ENCODE assay signal across 1 cellular context in genomic region chr1:154418062-154418897, GRCh38.
A peak's percentile ranks its signal among the peaks of the same experiment; 100 is the strongest.
TF ChIP-seq lines count a peak whose summit lies in the region.

No MANE protein-coding gene starts in this region.

TF ChIP-seq in HepG2, 621 proteins besides CTCF, POLR2A, EP300 and RAD21 (continued from another document and continues in another):
- TF ChIP-seq E2F2 (CRISPR knock-in tag; IDR thresholded peaks at IDR 0.05; ENCODE audit: borderline replicate concordance) (no peak), CCDC6 (CRISPR knock-in tag; IDR thresholded peaks at IDR 0.05) (peak; percentile 77; the same call in 1 of the 2 replicates), SUZ12 (IDR thresholded peaks at IDR 0.05; ENCODE audit: low read depth, low read length) (no peak), ZNF766 (CRISPR knock-in tag; IDR thresholded peaks at IDR 0.05; ENCODE audit: borderline replicate concordance) (peak; percentile 52; the same call in 1 of the 2 replicates), SSRP1 (CRISPR knock-in tag; IDR thresholded peaks at IDR 0.05) (no peak), NCOR1 (IDR thresholded peaks at IDR 0.05; ENCODE audit: borderline replicate concordance, low read length) (peak; percentile 78), ZNF558 (CRISPR knock-in tag; IDR thresholded peaks at IDR 0.05; ENCODE audit: borderline replicate concordance) (peak; percentile 48; the same call in 1 of the 2 replicates), MTF2 (CRISPR knock-in tag; IDR thresholded peaks at IDR 0.05; ENCODE audit: borderline replicate concordance) (no peak), TBL1XR1 (IDR thresholded peaks at IDR 0.05; ENCODE audit: borderline replicate concordance, low read length, partially characterized antibody) (peak; percentile 79), ZNF709 (CRISPR knock-in tag; IDR thresholded peaks at IDR 0.05) (peak; percentile 72; the same call in 1 of the 2 replicates), ZNF160 (CRISPR knock-in tag; IDR thresholded peaks at IDR 0.05) (peak; percentile 51; the same call in 1 of the 2 replicates), CEBPB (IDR thresholded peaks at IDR 0.05; ENCODE audit: borderline replicate concordance, low read depth, low read length) (no peak), ATAD3A (CRISPR knock-in tag; IDR thresholded peaks at IDR 0.05) (no peak), CBFB (CRISPR knock-in tag; IDR thresholded peaks at IDR 0.05) (no peak), PPARG (CRISPR knock-in tag; conservative IDR thresholded peaks at IDR 0.05) (peak; percentile 78), CHD4 (IDR thresholded peaks at IDR 0.05; ENCODE audit: borderline replicate concordance, low read length) (no peak), HMGA1 (CRISPR knock-in tag; conservative IDR thresholded peaks at IDR 0.05) (no peak), ZSCAN22 (CRISPR knock-in tag; IDR thresholded peaks at IDR 0.05) (0 out of 2 replicates have a peak, but pooled peaks have one; percentile 46), ZNF460 (CRISPR knock-in tag; IDR thresholded peaks at IDR 0.05; ENCODE audit: borderline replicate concordance) (no peak; the same call in 1 of the 2 replicates), NFIC (IDR thresholded peaks at IDR 0.05; ENCODE audit: low read length) (peak; percentile 92), PHF5A (CRISPR knock-in tag; IDR thresholded peaks at IDR 0.05; ENCODE audit: low read depth, unreplicated experiment) (peak; percentile 98), ZNF329 (CRISPR knock-in tag; IDR thresholded peaks at IDR 0.05; ENCODE audit: low read depth) (no peak), ZNF432 (CRISPR knock-in tag; IDR thresholded peaks at IDR 0.05; ENCODE audit: borderline replicate concordance) (no peak), ZNF746 (CRISPR knock-in tag; IDR thresholded peaks at IDR 0.05) (peak; percentile 97), ZBTB7B (CRISPR knock-in tag; IDR thresholded peaks at IDR 0.05) (peak; percentile 67; the same call in 1 of the 2 replicates), NRL (CRISPR knock-in tag; IDR thresholded peaks at IDR 0.05; ENCODE audit: borderline replicate concordance) (no peak), HNRNPLL (IDR thresholded peaks at IDR 0.05; ENCODE audit: low read depth, low read length, poor library complexity, severe bottlenecking) (no peak), ZNF101 (CRISPR knock-in tag; IDR thresholded peaks at IDR 0.05; ENCODE audit: borderline replicate concordance, low read depth) (peak; percentile 26; the same call in 1 of the 2 replicates), ERF (CRISPR knock-in tag; IDR thresholded peaks at IDR 0.05) (peak; percentile 91), SAFB2 (CRISPR knock-in tag; IDR thresholded peaks at IDR 0.05; ENCODE audit: borderline replicate concordance, low read depth) (no peak; the same call in 1 of the 2 replicates), ZNF20 (CRISPR knock-in tag; IDR thresholded peaks at IDR 0.05) (no peak), KAT2B (IDR thresholded peaks at IDR 0.05; ENCODE audit: borderline replicate concordance, low read depth, low read length) (no peak), ZNF138 (CRISPR knock-in tag; IDR thresholded peaks at IDR 0.05; ENCODE audit: low read depth) (no peak), GPN1 (CRISPR knock-in tag; IDR thresholded peaks at IDR 0.05; ENCODE audit: borderline replicate concordance) (no peak), YY1 (IDR thresholded peaks at IDR 0.05; ENCODE audit: insufficient read depth, insufficient replicate concordance, low read depth, low read length) (no peak), ZZZ3 (CRISPR knock-in tag; IDR thresholded peaks at IDR 0.05; ENCODE audit: borderline replicate concordance) (0 out of 2 replicates have a peak, but pooled peaks have one; percentile 67), ZNF24 (IDR thresholded peaks at IDR 0.05) (0 out of 2 replicates have a peak, but pooled peaks have one; percentile 24), ZBTB42 (CRISPR knock-in tag; IDR thresholded peaks at IDR 0.05) (no peak), ZIK1 (CRISPR knock-in tag; IDR thresholded peaks at IDR 0.05; ENCODE audit: borderline replicate concordance, low read depth) (no peak), ZNF839 (CRISPR knock-in tag; IDR thresholded peaks at IDR 0.05; ENCODE audit: borderline replicate concordance) (0 out of 2 replicates have a peak, but pooled peaks have one; percentile 17), TRIM24 (CRISPR knock-in tag; IDR thresholded peaks at IDR 0.05) (peak; percentile 43; the same call in 1 of the 2 replicates), TMF1 (CRISPR knock-in tag; IDR thresholded peaks at IDR 0.05; ENCODE audit: low read depth) (no peak), PHB2 (IDR thresholded peaks at IDR 0.05; ENCODE audit: partially characterized antibody) (no peak)
- TF ChIP-seq, protein P1, sequence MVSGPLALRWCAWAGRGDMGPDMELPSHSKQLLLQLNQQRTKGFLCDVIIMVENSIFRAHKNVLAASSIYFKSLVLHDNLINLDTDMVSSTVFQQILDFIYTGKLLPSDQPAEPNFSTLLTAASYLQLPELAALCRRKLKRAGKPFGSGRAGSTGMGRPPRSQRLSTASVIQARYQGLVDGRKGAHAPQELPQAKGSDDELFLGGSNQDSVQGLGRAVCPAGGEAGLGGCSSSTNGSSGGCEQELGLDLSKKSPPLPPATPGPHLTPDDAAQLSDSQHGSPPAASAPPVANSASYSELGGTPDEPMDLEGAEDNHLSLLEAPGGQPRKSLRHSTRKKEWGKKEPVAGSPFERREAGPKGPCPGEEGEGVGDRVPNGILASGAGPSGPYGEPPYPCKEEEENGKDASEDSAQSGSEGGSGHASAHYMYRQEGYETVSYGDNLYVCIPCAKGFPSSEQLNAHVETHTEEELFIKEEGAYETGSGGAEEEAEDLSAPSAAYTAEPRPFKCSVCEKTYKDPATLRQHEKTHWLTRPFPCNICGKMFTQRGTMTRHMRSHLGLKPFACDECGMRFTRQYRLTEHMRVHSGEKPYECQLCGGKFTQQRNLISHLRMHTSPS (CRISPR knock-in tag; IDR thresholded peaks at IDR 0.05; ENCODE audit: low read depth): peak; percentile 92
- TF ChIP-seq, protein P2, sequence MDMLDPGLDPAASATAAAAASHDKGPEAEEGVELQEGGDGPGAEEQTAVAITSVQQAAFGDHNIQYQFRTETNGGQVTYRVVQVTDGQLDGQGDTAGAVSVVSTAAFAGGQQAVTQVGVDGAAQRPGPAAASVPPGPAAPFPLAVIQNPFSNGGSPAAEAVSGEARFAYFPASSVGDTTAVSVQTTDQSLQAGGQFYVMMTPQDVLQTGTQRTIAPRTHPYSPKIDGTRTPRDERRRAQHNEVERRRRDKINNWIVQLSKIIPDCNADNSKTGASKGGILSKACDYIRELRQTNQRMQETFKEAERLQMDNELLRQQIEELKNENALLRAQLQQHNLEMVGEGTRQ (IDR thresholded peaks at IDR 0.05; ENCODE audit: low read depth, low read length): peak; percentile 68
- TF ChIP-seq, protein P2 (CRISPR knock-in tag; IDR thresholded peaks at IDR 0.05; ENCODE audit: borderline replicate concordance): peak; percentile 74
- TF ChIP-seq, protein P3, sequence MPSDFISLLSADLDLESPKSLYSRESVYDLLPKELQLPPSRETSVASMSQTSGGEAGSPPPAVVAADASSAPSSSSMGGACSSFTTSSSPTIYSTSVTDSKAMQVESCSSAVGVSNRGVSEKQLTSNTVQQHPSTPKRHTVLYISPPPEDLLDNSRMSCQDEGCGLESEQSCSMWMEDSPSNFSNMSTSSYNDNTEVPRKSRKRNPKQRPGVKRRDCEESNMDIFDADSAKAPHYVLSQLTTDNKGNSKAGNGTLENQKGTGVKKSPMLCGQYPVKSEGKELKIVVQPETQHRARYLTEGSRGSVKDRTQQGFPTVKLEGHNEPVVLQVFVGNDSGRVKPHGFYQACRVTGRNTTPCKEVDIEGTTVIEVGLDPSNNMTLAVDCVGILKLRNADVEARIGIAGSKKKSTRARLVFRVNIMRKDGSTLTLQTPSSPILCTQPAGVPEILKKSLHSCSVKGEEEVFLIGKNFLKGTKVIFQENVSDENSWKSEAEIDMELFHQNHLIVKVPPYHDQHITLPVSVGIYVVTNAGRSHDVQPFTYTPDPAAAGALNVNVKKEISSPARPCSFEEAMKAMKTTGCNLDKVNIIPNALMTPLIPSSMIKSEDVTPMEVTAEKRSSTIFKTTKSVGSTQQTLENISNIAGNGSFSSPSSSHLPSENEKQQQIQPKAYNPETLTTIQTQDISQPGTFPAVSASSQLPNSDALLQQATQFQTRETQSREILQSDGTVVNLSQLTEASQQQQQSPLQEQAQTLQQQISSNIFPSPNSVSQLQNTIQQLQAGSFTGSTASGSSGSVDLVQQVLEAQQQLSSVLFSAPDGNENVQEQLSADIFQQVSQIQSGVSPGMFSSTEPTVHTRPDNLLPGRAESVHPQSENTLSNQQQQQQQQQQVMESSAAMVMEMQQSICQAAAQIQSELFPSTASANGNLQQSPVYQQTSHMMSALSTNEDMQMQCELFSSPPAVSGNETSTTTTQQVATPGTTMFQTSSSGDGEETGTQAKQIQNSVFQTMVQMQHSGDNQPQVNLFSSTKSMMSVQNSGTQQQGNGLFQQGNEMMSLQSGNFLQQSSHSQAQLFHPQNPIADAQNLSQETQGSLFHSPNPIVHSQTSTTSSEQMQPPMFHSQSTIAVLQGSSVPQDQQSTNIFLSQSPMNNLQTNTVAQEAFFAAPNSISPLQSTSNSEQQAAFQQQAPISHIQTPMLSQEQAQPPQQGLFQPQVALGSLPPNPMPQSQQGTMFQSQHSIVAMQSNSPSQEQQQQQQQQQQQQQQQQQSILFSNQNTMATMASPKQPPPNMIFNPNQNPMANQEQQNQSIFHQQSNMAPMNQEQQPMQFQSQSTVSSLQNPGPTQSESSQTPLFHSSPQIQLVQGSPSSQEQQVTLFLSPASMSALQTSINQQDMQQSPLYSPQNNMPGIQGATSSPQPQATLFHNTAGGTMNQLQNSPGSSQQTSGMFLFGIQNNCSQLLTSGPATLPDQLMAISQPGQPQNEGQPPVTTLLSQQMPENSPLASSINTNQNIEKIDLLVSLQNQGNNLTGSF (CRISPR knock-in tag; IDR thresholded peaks at IDR 0.05): no peak
- TF ChIP-seq, protein P4, sequence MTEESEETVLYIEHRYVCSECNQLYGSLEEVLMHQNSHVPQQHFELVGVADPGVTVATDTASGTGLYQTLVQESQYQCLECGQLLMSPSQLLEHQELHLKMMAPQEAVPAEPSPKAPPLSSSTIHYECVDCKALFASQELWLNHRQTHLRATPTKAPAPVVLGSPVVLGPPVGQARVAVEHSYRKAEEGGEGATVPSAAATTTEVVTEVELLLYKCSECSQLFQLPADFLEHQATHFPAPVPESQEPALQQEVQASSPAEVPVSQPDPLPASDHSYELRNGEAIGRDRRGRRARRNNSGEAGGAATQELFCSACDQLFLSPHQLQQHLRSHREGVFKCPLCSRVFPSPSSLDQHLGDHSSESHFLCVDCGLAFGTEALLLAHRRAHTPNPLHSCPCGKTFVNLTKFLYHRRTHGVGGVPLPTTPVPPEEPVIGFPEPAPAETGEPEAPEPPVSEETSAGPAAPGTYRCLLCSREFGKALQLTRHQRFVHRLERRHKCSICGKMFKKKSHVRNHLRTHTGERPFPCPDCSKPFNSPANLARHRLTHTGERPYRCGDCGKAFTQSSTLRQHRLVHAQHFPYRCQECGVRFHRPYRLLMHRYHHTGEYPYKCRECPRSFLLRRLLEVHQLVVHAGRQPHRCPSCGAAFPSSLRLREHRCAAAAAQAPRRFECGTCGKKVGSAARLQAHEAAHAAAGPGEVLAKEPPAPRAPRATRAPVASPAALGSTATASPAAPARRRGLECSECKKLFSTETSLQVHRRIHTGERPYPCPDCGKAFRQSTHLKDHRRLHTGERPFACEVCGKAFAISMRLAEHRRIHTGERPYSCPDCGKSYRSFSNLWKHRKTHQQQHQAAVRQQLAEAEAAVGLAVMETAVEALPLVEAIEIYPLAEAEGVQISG (CRISPR knock-in tag; IDR thresholded peaks at IDR 0.05): peak; percentile 69
- TF ChIP-seq, protein P5, sequence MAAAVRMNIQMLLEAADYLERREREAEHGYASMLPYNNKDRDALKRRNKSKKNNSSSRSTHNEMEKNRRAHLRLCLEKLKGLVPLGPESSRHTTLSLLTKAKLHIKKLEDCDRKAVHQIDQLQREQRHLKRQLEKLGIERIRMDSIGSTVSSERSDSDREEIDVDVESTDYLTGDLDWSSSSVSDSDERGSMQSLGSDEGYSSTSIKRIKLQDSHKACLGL (CRISPR knock-in tag; IDR thresholded peaks at IDR 0.05): 0 out of 2 replicates have a peak, but pooled peaks have one; percentile 42
- TF ChIP-seq, protein P6, sequence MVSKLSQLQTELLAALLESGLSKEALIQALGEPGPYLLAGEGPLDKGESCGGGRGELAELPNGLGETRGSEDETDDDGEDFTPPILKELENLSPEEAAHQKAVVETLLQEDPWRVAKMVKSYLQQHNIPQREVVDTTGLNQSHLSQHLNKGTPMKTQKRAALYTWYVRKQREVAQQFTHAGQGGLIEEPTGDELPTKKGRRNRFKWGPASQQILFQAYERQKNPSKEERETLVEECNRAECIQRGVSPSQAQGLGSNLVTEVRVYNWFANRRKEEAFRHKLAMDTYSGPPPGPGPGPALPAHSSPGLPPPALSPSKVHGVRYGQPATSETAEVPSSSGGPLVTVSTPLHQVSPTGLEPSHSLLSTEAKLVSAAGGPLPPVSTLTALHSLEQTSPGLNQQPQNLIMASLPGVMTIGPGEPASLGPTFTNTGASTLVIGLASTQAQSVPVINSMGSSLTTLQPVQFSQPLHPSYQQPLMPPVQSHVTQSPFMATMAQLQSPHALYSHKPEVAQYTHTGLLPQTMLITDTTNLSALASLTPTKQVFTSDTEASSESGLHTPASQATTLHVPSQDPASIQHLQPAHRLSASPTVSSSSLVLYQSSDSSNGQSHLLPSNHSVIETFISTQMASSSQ (IDR thresholded peaks at IDR 0.05; ENCODE audit: low read depth): peak; percentile 58
- TF ChIP-seq, protein P6 (CRISPR knock-in tag; IDR thresholded peaks at IDR 0.05; ENCODE audit: borderline replicate concordance): peak; percentile 85
